8 cellular contexts compared by ENCODE assay signal in the genomic region with DNA sequence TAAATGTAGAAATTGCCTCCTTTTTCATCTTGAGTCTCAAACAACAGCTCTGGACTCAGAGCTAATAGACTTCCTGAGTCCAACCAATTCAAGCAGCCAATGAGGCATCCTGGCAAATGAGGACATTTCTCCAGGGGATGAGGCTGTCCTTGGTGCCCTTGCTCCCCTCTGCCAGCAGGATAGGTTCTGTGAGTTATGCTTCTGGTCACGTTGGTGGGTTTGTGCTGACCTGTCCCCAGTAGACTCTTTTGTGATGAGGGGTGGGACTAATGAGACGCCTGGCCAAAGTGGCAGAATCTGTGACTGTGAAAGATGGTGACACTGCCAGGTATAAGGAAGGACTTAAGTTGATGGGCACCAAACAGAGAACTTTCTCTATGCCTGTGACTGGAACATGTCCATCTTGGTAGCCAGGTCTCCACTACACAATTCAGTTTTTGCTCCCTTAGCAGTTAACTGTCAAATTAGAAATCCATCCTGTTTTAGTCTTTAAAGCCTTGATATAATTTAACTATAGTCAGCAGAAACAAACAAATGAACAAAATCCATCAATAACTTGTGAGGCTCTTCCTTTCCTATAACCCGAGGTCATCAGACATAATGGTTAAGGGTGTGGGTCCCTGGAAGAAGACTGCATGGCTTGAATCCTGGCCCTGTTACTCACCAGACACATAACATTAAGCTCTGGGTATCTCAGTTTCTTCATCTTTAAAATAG. TPM values are rescaled to one million over a fixed set of nuclear protein-coding genes. Genes with fewer than 3 reads are reported as not detected.
A peak's percentile ranks its signal among the peaks of the same experiment; 100 is the strongest.
DNase-seq lines count a peak whose midpoint lies in the region; ATAC-seq and TF ChIP-seq lines count a peak whose summit lies in the region.

No MANE protein-coding gene starts in this region.

- CTCF ChIA-PET in IMR-90 (lab: Yijun Ruan, JAX) = interaction anchor here (1.1 to 1.8 kb wide), 2 partner anchors 23 to 56 kb away, joined by 3 to 4 read pairs; no protein-coding TSS in a partner anchor
- CTCF ChIA-PET in activated CD8-positive, alpha-beta T cell treated with anti-CD3 and anti-CD28 coated beads for 36 hours (lab: Charles Lee) = interaction anchor here (0.9 to 3.7 kb wide), 3 partner anchors 10 to 57 kb away, joined by 4 to 24 read pairs (median 10); no protein-coding TSS in a partner anchor
- CTCF ChIA-PET in A673 (lab: Charles Lee) = interaction anchor here (0.8 kb wide), 1 partner anchor 57 kb away, joined by 4 read pairs; no protein-coding TSS in a partner anchor

- no peaks in the 10 kb centered on the region for H3K36me3 Mint-ChIP-seq in activated CD8-positive, alpha-beta T cell treated with anti-CD3 and anti-CD28 coated beads for 36 hours (ENCODE audit: low read depth)

- no peaks in the 10 kb centered on the region for H3K27me3 Mint-ChIP-seq in activated CD8-positive, alpha-beta T cell treated with anti-CD3 and anti-CD28 coated beads for 36 hours
- no peaks in the 10 kb centered on the region for H3K27me3 Mint-ChIP-seq in stimulated activated naive CD8-positive, alpha-beta T cell treated with anti-CD3 and anti-CD28 coated beads, Interleukin-15, amount 100 ng/mL, for 72 hours

- POLR2A ChIA-PET in IMR-90 (lab: Charles Lee; ENCODE audit: unreplicated experiment) (interaction anchor here (0.5 kb wide), 1 partner anchor 8 kb away, joined by 3 read pairs; no protein-coding TSS in a partner anchor), A673 (lab: Charles Lee; ENCODE audit: low non-redundant PET) (no interaction called here)
- POLR2A ChIA-PET in activated CD8-positive, alpha-beta T cell treated with anti-CD3 and anti-CD28 coated beads for 36 hours (lab: Charles Lee) = interaction anchor here (0.8 to 1.5 kb wide), 2 partner anchors 9 to 59 kb away, joined by 3 to 7 read pairs; no protein-coding TSS in a partner anchor

- H3K18ac ChIP-seq in IMR-90 (ENCODE audit: low read depth, low read length) = no peak overlapping the region; the same call in 1 of the 2 replicates

- H3K14ac ChIP-seq in IMR-90 (replicated peaks; ENCODE audit: low read depth, low read length) = no peak overlapping the region

- ATAC-seq in IMR-90 (ENCODE audit: low read depth) = no peak
- ATAC-seq in activated CD8-positive, alpha-beta T cell treated with anti-CD3 and anti-CD28 coated beads for 36 hours = no peak
- ATAC-seq in left ventricle myocardium superior = peak; percentile 7
- no peak for ATAC-seq in stimulated activated naive CD8-positive, alpha-beta T cell treated with anti-CD3 and anti-CD28 coated beads, Interleukin-15, amount 100 ng/mL, for 72 hours

- H3K9me1 ChIP-seq in IMR-90 (ENCODE audit: insufficient read depth, low read length) = peaks cover 13% of the 10 kb centered on the region

- H4K5ac ChIP-seq in IMR-90 (ENCODE audit: low read depth, low read length) = no peak overlapping the region

- no peak overlapping the region for H2BK15ac ChIP-seq in IMR-90 (ENCODE audit: low read depth, low read length)

- H3K4me3 Mint-ChIP-seq in activated CD8-positive, alpha-beta T cell treated with anti-CD3 and anti-CD28 coated beads for 36 hours = peak overlapping the region; percentile 14
- H3K4me3 Mint-ChIP-seq in stimulated activated naive CD8-positive, alpha-beta T cell treated with anti-CD3 and anti-CD28 coated beads, Interleukin-15, amount 100 ng/mL, for 72 hours = peak overlapping the region; percentile 48 to 65

- H3K36me3 ChIP-seq in IMR-90 (ENCODE audit: control insufficient read depth, insufficient read depth, low read length) = no peaks in the 10 kb centered on the region
- no peaks in the 10 kb centered on the region for H3K36me3 ChIP-seq in A673 (ENCODE audit: insufficient read depth, low read length, poor library complexity, severe bottlenecking)

- WGBS in IMR-90 (ENCODE audit: extremely low coverage in 2 of 2, insufficient read length in 1 of 2), 2 experiments = 60% methylated on average over 2 of the region's 3 CpGs; no CpG with 5 or more reads in 1 of the 2 experiments

- H4K20me1 ChIP-seq in IMR-90 (ENCODE audit: insufficient read depth, low read length) = no peaks in the 10 kb centered on the region

- peak overlapping the region; percentile 54; the same call in 1 of the 2 replicates for H2AK5ac ChIP-seq in IMR-90 (ENCODE audit: low read depth, low read length)

- H3K9me3 ChIP-seq in IMR-90 (ENCODE audit: control insufficient read depth, insufficient read depth, low read length) (no peaks in the 10 kb centered on the region), A673 (ENCODE audit: low read depth, low read length, poor library complexity, severe bottlenecking) (no peaks in the 10 kb centered on the region)

- in situ Hi-C loops in IMR-90 (cut with MboI; ENCODE audit: low sequenced_read_pairs) = no loop called here

- no peak overlapping the region for H3K56ac ChIP-seq in IMR-90 (ENCODE audit: extremely low read depth, insufficient read depth, low read length)

- no peak overlapping the region for H2BK120ac ChIP-seq in IMR-90 (ENCODE audit: low read depth, low read length)

- no peak overlapping the region for H3K9ac ChIP-seq in IMR-90 (ENCODE audit: low read depth, low read length)

- H3K9me3 Mint-ChIP-seq in activated CD8-positive, alpha-beta T cell treated with anti-CD3 and anti-CD28 coated beads for 36 hours = no peaks in the 10 kb centered on the region
- H3K9me3 Mint-ChIP-seq in stimulated activated naive CD8-positive, alpha-beta T cell treated with anti-CD3 and anti-CD28 coated beads, Interleukin-15, amount 100 ng/mL, for 72 hours = no peaks in the 10 kb centered on the region

- TF ChIP-seq CTCF in IMR-90 (conservative IDR thresholded peaks at IDR 0.05; ENCODE audit: low read depth, low read length) (no peak), A673 (conservative IDR thresholded peaks at IDR 0.05; ENCODE audit: low read depth, low read length) (no peak)
- TF ChIP-seq CTCF in activated CD8-positive, alpha-beta T cell treated with anti-CD3 and anti-CD28 coated beads for 36 hours (IDR thresholded peaks at IDR 0.05) = no peak

- no peak overlapping the region for H4K8ac ChIP-seq in IMR-90 (ENCODE audit: low read depth in 2 of 2, low read length in 2 of 2)

- TF ChIP-seq POLR2A in IMR-90 (IDR thresholded peaks at IDR 0.05; ENCODE audit: low read depth, low read length) = no peak

- DNase-seq in IMR-90 (no peak), left ventricle myocardium superior (no peak), NCI-H446 treated with DMSO at 0.1 percent for 48 hours (lab: John Stamatoyannopoulos, UW) (no peak), A673 (ENCODE audit: low spot score) (no peak), occipital lobe (lab: John Stamatoyannopoulos, UW) (no peak)
- no peak for DNase-seq in activated CD8-positive, alpha-beta T cell treated with anti-CD3 and anti-CD28 coated beads for 36 hours
- no peak for DNase-seq in stimulated activated naive CD8-positive, alpha-beta T cell treated with anti-CD3 and anti-CD28 coated beads, Interleukin-15, amount 100 ng/mL, for 72 hours
- no peak for DNase-seq in stimulated activated CD4-positive, alpha-beta T cell treated with anti-CD3 and anti-CD28 coated beads, Interleukin-15, amount 100 ng/mL, for 24 hours

- intact Hi-C loops in IMR-90 (cut with micrococcal nuclease) (no loop called here), left ventricle myocardium superior (cut with micrococcal nuclease) (no loop called here), A673 (cut with micrococcal nuclease; ENCODE audit: unreplicated experiment) (no loop called here)
- intact Hi-C loops in activated CD8-positive, alpha-beta T cell treated with anti-CD3 and anti-CD28 coated beads for 36 hours (cut with micrococcal nuclease) = no loop called here

- H4K91ac ChIP-seq in IMR-90 (ENCODE audit: insufficient read depth, low read depth, low read length) = no peak overlapping the region

- no peak overlapping the region for H3K23ac ChIP-seq in IMR-90 (ENCODE audit: low read depth, low read length)

- no peak overlapping the region for H3K4me2 ChIP-seq in IMR-90 (ENCODE audit: low read depth, low read length)

- H3K27ac ChIP-seq in IMR-90 (ENCODE audit: insufficient read depth, low read length) (no peak overlapping the region), A673 (ENCODE audit: low read depth, low read length, poor library complexity, severe bottlenecking) (no peak overlapping the region)

- H2AFZ ChIP-seq in IMR-90 (replicated peaks; ENCODE audit: low read length, poor library complexity) = no peak overlapping the region

- H3K4me1 ChIP-seq in IMR-90 (ENCODE audit: control insufficient read depth, insufficient read depth, low read length) (peaks cover 6% of the 10 kb centered on the region), A673 (ENCODE audit: insufficient read depth, low read length, poor library complexity, severe bottlenecking) (no peaks in the 10 kb centered on the region)

- H3K27me3 ChIP-seq in IMR-90 (ENCODE audit: control insufficient read depth, insufficient read depth, low read length) (no peaks in the 10 kb centered on the region), A673 (replicated peaks; ENCODE audit: insufficient read depth, low read depth, low read length, poor library complexity) (peaks cover 8% of the 10 kb centered on the region)

- peaks cover 54% of the 10 kb centered on the region for H3K4me1 Mint-ChIP-seq in activated CD8-positive, alpha-beta T cell treated with anti-CD3 and anti-CD28 coated beads for 36 hours (ENCODE audit: low read depth)
- peaks cover 42% of the 10 kb centered on the region for H3K4me1 Mint-ChIP-seq in stimulated activated naive CD8-positive, alpha-beta T cell treated with anti-CD3 and anti-CD28 coated beads, Interleukin-15, amount 100 ng/mL, for 72 hours

- BruUV-seq in IMR-90 (replicated peaks; lab: Mats Ljungman, UMichigan) (no TSS peak), A673 (replicated peaks; lab: Mats Ljungman, UMichigan) (no TSS peak)

- H2BK5ac ChIP-seq in IMR-90 (ENCODE audit: low read depth, low read length, poor library complexity, severe bottlenecking) = no peak overlapping the region

- no peak overlapping the region for H2AK9ac ChIP-seq in IMR-90 (replicated peaks; ENCODE audit: low read depth, low read length, poor library complexity)

- dilution Hi-C loops in IMR-90 (cut with HindIII; ENCODE audit: low sequenced_read_pairs, unreplicated experiment) = no loop called here

- no peak overlapping the region for H3K4me3 ChIP-seq in IMR-90 (ENCODE audit: insufficient read depth, low read depth, low read length)
- H3K4me3 ChIP-seq in A673 (ENCODE audit: low read depth, low read length, poor library complexity, severe bottlenecking) = no peak overlapping the region

- no peak overlapping the region; the same call in 1 of the 2 replicates for H2BK20ac ChIP-seq in IMR-90 (ENCODE audit: low read depth, low read length)

- H3K79me1 ChIP-seq in IMR-90 (ENCODE audit: low read depth in 1 of 2, low read length in 2 of 2) = no peaks in the 10 kb centered on the region

- H3K27ac Mint-ChIP-seq in activated CD8-positive, alpha-beta T cell treated with anti-CD3 and anti-CD28 coated beads for 36 hours = peak overlapping the region; percentile 73
- H3K27ac Mint-ChIP-seq in stimulated activated naive CD8-positive, alpha-beta T cell treated with anti-CD3 and anti-CD28 coated beads, Interleukin-15, amount 100 ng/mL, for 72 hours = peak overlapping the region; percentile 93 to 99

- peak overlapping the region; percentile 3 for H3K4ac ChIP-seq in IMR-90 (ENCODE audit: low read depth, low read length)

- TF ChIP-seq RAD21 in IMR-90 (IDR thresholded peaks at IDR 0.05; ENCODE audit: low read length) = no peak

RNA-seq across cellular contexts. Expression of a gene that starts 35.7 kb away (rescaled TPM):
- total RNA-seq in IMR-90 (2012; rRNA removed) (7.3 and 8.3 TPM in 2 replicates), left ventricle myocardium superior (16.6 TPM), A673 (2021) (1.2 and 3.0 TPM in 2 replicates), occipital lobe (2.0 TPM)
- 12.2 and 15.7 TPM in 2 replicates for polyA plus RNA-seq in IMR-90 (2012; rRNA removed)
- 5.9 and 6.6 TPM in 2 replicates for polyA plus RNA-seq in IMR-90 (2012; cell fraction: cytosol; rRNA removed)
- polyA plus RNA-seq in IMR-90 (2012; cell fraction: nucleus; rRNA removed; ENCODE audit: low replicate concordance) = 4.0 and 16.7 TPM in 2 replicates
- 10 to 100 TPM; 19.9 to 22.0 TPM for total RNA-seq in activated CD8-positive, alpha-beta T cell treated with anti-CD3 and anti-CD28 coated beads for 36 hours

RNA-seq across cellular contexts. Expression of a gene that starts 48.6 kb away (rescaled TPM):
- total RNA-seq in IMR-90 (2012; rRNA removed) (77.2 and 86.0 TPM in 2 replicates), left ventricle myocardium superior (201 TPM), A673 (2021) (34.0 and 42.4 TPM in 2 replicates), occipital lobe (2.8 TPM)
- polyA plus RNA-seq in IMR-90 (2012; rRNA removed) = 223 and 277 TPM in 2 replicates
- polyA plus RNA-seq in IMR-90 (2012; cell fraction: cytosol; rRNA removed) = 119 and 149 TPM in 2 replicates
- polyA plus RNA-seq in IMR-90 (2012; cell fraction: nucleus; rRNA removed; ENCODE audit: low replicate concordance) = 18.1 and 82.0 TPM in 2 replicates
- total RNA-seq in activated CD8-positive, alpha-beta T cell treated with anti-CD3 and anti-CD28 coated beads for 36 hours = 100 to 1,000 TPM; 208 to 220 TPM
